15 cellular contexts compared by ENCODE assay signal in the genomic region with DNA sequence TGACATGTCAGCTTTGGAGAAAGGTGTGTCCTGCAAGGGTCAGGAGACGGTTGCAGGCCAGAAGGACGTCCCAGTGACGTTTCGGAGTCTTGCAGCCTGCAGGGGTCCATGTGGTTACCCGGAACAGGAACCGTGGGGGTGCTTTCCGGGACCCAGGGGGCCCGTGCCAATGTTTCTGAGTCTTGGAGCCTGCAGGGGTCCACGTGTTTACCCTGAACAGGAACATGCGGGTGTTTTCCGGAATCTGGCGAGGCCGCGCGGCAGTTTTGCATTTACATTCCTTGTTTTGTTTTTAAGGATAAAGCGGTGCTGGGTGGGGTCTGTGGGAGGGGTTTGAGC. TPM values are rescaled to one million over a fixed set of nuclear protein-coding genes. Genes with fewer than 3 reads are reported as not detected.
A peak's percentile ranks its signal among the peaks of the same experiment; 100 is the strongest.
DNase-seq lines count a peak whose midpoint lies in the region; ATAC-seq and TF ChIP-seq lines count a peak whose summit lies in the region.
"Had no signal": no experiment of that assay in that cellular context is flagged by ENCODE, and none has a peak within 500 bp of the region (broad histone marks: within the 10 kb centered on the region; RNA-seq: fewer than 3 reads in every experiment).

No MANE protein-coding gene starts in this region.

- H3K4me2 ChIP-seq in neuronal stem cell (ENCODE audit: insufficient read depth, low read length, poor library complexity, severe bottlenecking): no peak overlapping the region
- H3K4me2 ChIP-seq in smooth muscle cell: no peak overlapping the region
- H3K4me2 ChIP-seq: GM23338 had no signal

- H3K79me2 ChIP-seq in smooth muscle cell (ENCODE audit: low read depth): no peaks in the 10 kb centered on the region

- H3K4me1 ChIP-seq in neuronal stem cell (ENCODE audit: control insufficient read depth in 2 of 2, insufficient read depth in 1 of 2, low read depth in 1 of 2, low read length in 2 of 2) (no peaks in the 10 kb centered on the region), aorta (ENCODE audit: control insufficient read depth in 1 of 2, insufficient read depth in 2 of 2, low read length in 2 of 2) (no peaks in the 10 kb centered on the region), smooth muscle cell (ENCODE audit: low read depth) (no peaks in the 10 kb centered on the region)
- H3K4me1 ChIP-seq: Caco-2 had no signal

- no peak overlapping the region for H3K9ac ChIP-seq in SK-N-MC (ENCODE audit: insufficient read length)
- no peak overlapping the region for H3K9ac ChIP-seq in neuronal stem cell (ENCODE audit: low read depth, low read length, poor library complexity)
- no peak overlapping the region for H3K9ac ChIP-seq in smooth muscle cell (ENCODE audit: low read depth)

- peak overlapping the region; percentile 89 for H3K14ac ChIP-seq in neuronal stem cell (ENCODE audit: low read length)

- 0 out of 2 replicates have a peak, but pooled peaks cover 5% of the 10 kb centered on the region for H3K9me3 ChIP-seq in SK-N-MC (ENCODE audit: low read depth, low read length)
- peaks cover 5 to 9% of the 10 kb centered on the region in 2 donors for H3K9me3 ChIP-seq in neuronal stem cell (replicated peaks in 1 of 2; ENCODE audit: control insufficient read depth in 2 of 2, insufficient read depth in 1 of 2, low read depth in 1 of 2, low read length in 2 of 2)
- no peaks in the 10 kb centered on the region for H3K9me3 ChIP-seq in aorta (ENCODE audit: control insufficient read depth, low read length)
- no peaks in the 10 kb centered on the region for H3K9me3 ChIP-seq in smooth muscle cell (replicated peaks; ENCODE audit: low read depth)

- peaks cover 2% of the 10 kb centered on the region for H3K79me1 ChIP-seq in neuronal stem cell (ENCODE audit: low read depth, low read length)

- H3K23ac ChIP-seq in neuronal stem cell (ENCODE audit: low read depth, low read length, poor library complexity): peak overlapping the region; percentile 91

- intact Hi-C loops in aorta (cut with DNase I): no loop called here

- no CpG with 5 or more reads among the region's 16 CpGs for WGBS in neuronal stem cell (ENCODE audit: extremely low coverage in 2 of 2, insufficient read length in 2 of 2, insufficient replicate concordance in 1 of 2), 2 donors
- WGBS in aorta, 2 donors: 82 to 84% methylated on average over 16 of the region's 16 CpGs
- 89% methylated on average over 16 of the region's 16 CpGs for WGBS in smooth muscle cell (ENCODE audit: low lambda C conversion rate)

- DNase-seq in 8988T (peak; percentile 9), SK-N-MC (ENCODE audit: low read depth, low spot score) (peak; percentile 92), neuronal stem cell (ENCODE audit: low spot score) (no peak), aorta (peak; percentile 29 to 61), smooth muscle cell (lab: John Stamatoyannopoulos, UW; ENCODE audit: unreplicated experiment) (no peak)
- DNase-seq: AML-193, Caco-2, HFFc6 had no signal

- no peak overlapping the region for H2BK15ac ChIP-seq in neuronal stem cell (ENCODE audit: low read length)

- H3F3A ChIP-seq in smooth muscle cell (ENCODE audit: low read depth): no peaks in the 10 kb centered on the region

- no peak overlapping the region for H4K8ac ChIP-seq in neuronal stem cell (ENCODE audit: low read depth, low read length)

- H3K4ac ChIP-seq in neuronal stem cell (ENCODE audit: low read length): no peak overlapping the region

- H2BK120ac ChIP-seq in neuronal stem cell (ENCODE audit: low read depth, low read length): no peak overlapping the region

- TF ChIP-seq CTCF in smooth muscle cell (IDR thresholded peaks at IDR 0.05; ENCODE audit: borderline replicate concordance, insufficient read depth, poor library complexity, severe bottlenecking): no peak

- no peak overlapping the region for H2BK5ac ChIP-seq in neuronal stem cell (ENCODE audit: low read length)

- no peak for ATAC-seq in aorta (ENCODE audit: low FRiP score)
- no peak for ATAC-seq in GM18858 (IDR thresholded peaks at IDR 0.05; ENCODE audit: unreplicated experiment)
- ATAC-seq: HCT116 had no signal

- H4K20me1 ChIP-seq in smooth muscle cell (ENCODE audit: low read depth): peaks cover 13% of the 10 kb centered on the region

- H2AK5ac ChIP-seq in neuronal stem cell (ENCODE audit: low read depth, low read length): peak overlapping the region; percentile 56

- H3K18ac ChIP-seq in neuronal stem cell (ENCODE audit: low read length): no peak overlapping the region

- no peaks in the 10 kb centered on the region for H3K27me3 ChIP-seq in neuronal stem cell (ENCODE audit: control insufficient read depth in 3 of 3, insufficient read depth in 3 of 3, low read depth in 1 of 3, low read length in 3 of 3)
- H3K27me3 ChIP-seq in aorta (ENCODE audit: control insufficient read depth in 1 of 2, insufficient read depth in 2 of 2, low read length in 1 of 2): no peaks in the 10 kb centered on the region
- no peaks in the 10 kb centered on the region for H3K27me3 ChIP-seq in smooth muscle cell (ENCODE audit: low read depth)

- H2AFZ ChIP-seq in neuronal stem cell (ENCODE audit: low read length) (no peak overlapping the region), smooth muscle cell (ENCODE audit: low read depth) (no peak overlapping the region)
- H2AFZ ChIP-seq: GM23338 had no signal

- H3K27ac ChIP-seq in SK-N-MC (peak overlapping the region; percentile 96), neuronal stem cell (replicated peaks; ENCODE audit: low read length) (no peak overlapping the region), aorta (ENCODE audit: low read depth in 1 of 2, low read length in 2 of 2) (no peak overlapping the region), smooth muscle cell (ENCODE audit: low read depth) (no peak overlapping the region)
- H3K27ac ChIP-seq: C4-2B, HL-60 had no signal

- H3K4me3 ChIP-seq in SK-N-MC (peak overlapping the region; percentile 76), neuronal stem cell (ENCODE audit: low read length in 2 of 2) (no peak overlapping the region), aorta (ENCODE audit: low read length in 2 of 2) (no peak overlapping the region), smooth muscle cell (no peak overlapping the region)
- H3K4me3 ChIP-seq: GM23338 had no signal

- H3K36me3 ChIP-seq in SK-N-MC (ENCODE audit: insufficient read depth, low read length): no peaks in the 10 kb centered on the region
- H3K36me3 ChIP-seq in neuronal stem cell (replicated peaks in 1 of 2; ENCODE audit: control insufficient read depth in 2 of 2, insufficient read depth in 2 of 2, low read length in 2 of 2): no peaks in the 10 kb centered on the region
- no peaks in the 10 kb centered on the region for H3K36me3 ChIP-seq in aorta (ENCODE audit: control insufficient read depth in 1 of 2, insufficient read depth in 2 of 2, low read length in 1 of 2)
- H3K36me3 ChIP-seq in smooth muscle cell (ENCODE audit: low read depth): no peaks in the 10 kb centered on the region

- H2BK12ac ChIP-seq in neuronal stem cell (ENCODE audit: low read length): peak overlapping the region; percentile 30

- no peak overlapping the region for H4K91ac ChIP-seq in neuronal stem cell (ENCODE audit: low read depth, low read length, poor library complexity)

RNA-seq across cellular contexts. Expression of a gene that starts 30.6 kb away (rescaled TPM):
- polyA plus RNA-seq in neuronal stem cell (2013, experiment 1 of 2): 11.1 TPM
- 11.1 TPM for polyA plus RNA-seq in neuronal stem cell (2013, experiment 2 of 2)
- total RNA-seq in aorta: 1 to 10 TPM; 2.8 to 6.8 TPM
- polyA plus RNA-seq in aorta: under 1 TPM in 1 of 2 donors, not detected in 1; 0.10 TPM
- 31.2 and 32.5 TPM in 2 replicates for total RNA-seq in smooth muscle cell
- 105 and 122 TPM in 2 replicates for polyA plus RNA-seq in smooth muscle cell
- total RNA-seq: HFFc6, HT1080 had no signal
- polyA plus RNA-seq: BJ had no signal

Comparison
In these comparisons a context has a peak if more than half of its experiments do, and no peak if none do; other contexts are left out.
1. DNase-seq: peak in 8988T (single experiment), SK-N-MC (single experiment) and aorta (2 of 2); none in neuronal stem cell (single experiment) and smooth muscle cell (single experiment).